ENCODE assay signal across 1 cellular context in genomic region chr5:6359534-6359933, GRCh38.
TF ChIP-seq lines count a peak whose summit lies in the region.

No MANE protein-coding gene starts in this region.

TF ChIP-seq in GM23338, 12 proteins besides CTCF, POLR2A, EP300 and RAD21:
- no peak for TF ChIP-seq REST (IDR thresholded peaks at IDR 0.05; ENCODE audit: unreplicated experiment)
- TF ChIP-seq ZNF462 (CRISPR knock-in tag; IDR thresholded peaks at IDR 0.05), result no peak
- TF ChIP-seq ZNF114 (CRISPR knock-in tag; IDR thresholded peaks at IDR 0.05), result no peak
- no peak for TF ChIP-seq NANOG (IDR thresholded peaks at IDR 0.05; ENCODE audit: borderline replicate concordance)
- no peak for TF ChIP-seq JUNB (IDR thresholded peaks at IDR 0.05; ENCODE audit: unreplicated experiment)
- TF ChIP-seq ZNF331 (CRISPR knock-in tag; IDR thresholded peaks at IDR 0.05; ENCODE audit: low read depth), result no peak
- TF ChIP-seq ETS1 (IDR thresholded peaks at IDR 0.05), result no peak
- TF ChIP-seq STAT1 (IDR thresholded peaks at IDR 0.05; ENCODE audit: unreplicated experiment), result no peak
- no peak for TF ChIP-seq EZH2phosphoT487 (IDR thresholded peaks at IDR 0.05; ENCODE audit: unreplicated experiment)
- no peak for TF ChIP-seq EZH2 (IDR thresholded peaks at IDR 0.05; ENCODE audit: low read depth, unreplicated experiment)
- TF ChIP-seq POLR2AphosphoS5 (IDR thresholded peaks at IDR 0.05; ENCODE audit: low read depth), result no peak
- no peak for TF ChIP-seq CREB1 (CRISPR knock-in tag; IDR thresholded peaks at IDR 0.05; ENCODE audit: low read depth)
TF ChIP-seq in GM23338: peak in this region for 0.
